Comparison of ENCODE assay signal across 17 cellular contexts in the genomic region with DNA sequence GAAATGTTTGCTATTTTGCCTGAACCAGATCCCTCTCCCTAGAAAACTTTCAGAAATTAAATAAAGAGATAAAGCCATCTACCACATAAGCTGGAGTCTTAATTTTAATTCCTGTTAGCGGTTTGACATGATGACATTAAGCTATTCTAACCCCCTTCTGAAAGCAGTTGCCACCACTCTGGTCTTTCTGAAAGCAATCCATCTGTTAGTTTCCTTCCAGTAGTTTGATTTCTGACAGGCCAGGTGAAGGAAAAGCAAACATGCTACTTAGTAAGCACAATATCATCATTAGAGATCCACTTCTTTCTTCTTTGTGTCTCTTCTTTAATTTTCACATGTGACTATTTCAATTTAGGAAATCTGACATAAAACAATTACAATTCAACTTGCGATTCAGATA. TPM values are rescaled to one million over a fixed set of nuclear protein-coding genes. Genes with fewer than 3 reads are reported as not detected.
DNase-seq lines count a peak whose midpoint lies in the region; ATAC-seq and TF ChIP-seq lines count a peak whose summit lies in the region.
"Had no signal": no experiment of that assay in that cellular context is flagged by ENCODE, and none has a peak within 500 bp of the region (broad histone marks: within the 10 kb centered on the region; RNA-seq: fewer than 3 reads in every experiment).

No MANE protein-coding gene starts in this region.

- no peak for TF ChIP-seq CTCF in GM06990 (IDR thresholded peaks at IDR 0.05; ENCODE audit: insufficient read depth, low read length, poor library complexity, severe bottlenecking)
- no peak for TF ChIP-seq CTCF in mesothelial cell of epicardium (IDR thresholded peaks at IDR 0.05; ENCODE audit: unreplicated experiment)

- peaks cover 11% of the 10 kb centered on the region for H3K36me3 Mint-ChIP-seq in mesothelial cell of epicardium
- no peaks in the 10 kb centered on the region for H3K36me3 Mint-ChIP-seq in T-helper 17 cell (ENCODE audit: low read depth)

- H3K27me3 ChIP-seq in GM06990 (replicated peaks; ENCODE audit: control insufficient read depth, insufficient read depth, low read length): no peaks in the 10 kb centered on the region
- H3K27me3 ChIP-seq: esophagus muscularis mucosa, gastrocnemius medialis had no signal

- no peaks in the 10 kb centered on the region for H3K9me3 Mint-ChIP-seq in mesothelial cell of epicardium

- H3K36me3 ChIP-seq in GM06990 (ENCODE audit: control insufficient read depth, insufficient read depth, low read length): no peaks in the 10 kb centered on the region
- H3K36me3 ChIP-seq: gastrocnemius medialis had no signal

- no peak for ATAC-seq in T-helper 17 cell
- ATAC-seq: gastrocnemius medialis had no signal

- H3K4me3 Mint-ChIP-seq in mesothelial cell of epicardium: no peak overlapping the region
- H3K4me3 Mint-ChIP-seq in T-helper 17 cell: no peak overlapping the region

- peaks cover 47% of the 10 kb centered on the region for H3K4me1 Mint-ChIP-seq in mesothelial cell of epicardium
- H3K4me1 Mint-ChIP-seq in T-helper 17 cell: peaks cover 17% of the 10 kb centered on the region

- H3K27me3 Mint-ChIP-seq in mesothelial cell of epicardium (ENCODE audit: low read depth): no peaks in the 10 kb centered on the region
- H3K27me3 Mint-ChIP-seq in T-helper 17 cell: no peaks in the 10 kb centered on the region

- H3K4me3 ChIP-seq in GM06990 (replicated peaks; ENCODE audit: low read depth, low read length): no peak overlapping the region
- H3K4me3 ChIP-seq: esophagus muscularis mucosa, gastrocnemius medialis, PC-9 had no signal

- DNase-seq in NCI-H1417 (lab: John Stamatoyannopoulos, UW) (peak in 2 of 3 experiments; percentile 2 to 46), NCI-H1417 treated with DMSO at 0.1 percent for 48 hours (lab: John Stamatoyannopoulos, UW) (no peak), GM06990 (ENCODE audit: extremely low read depth, insufficient read length) (peak; percentile 45), SK-N-DZ (ENCODE audit: low spot score) (peak; percentile 23), mesothelial cell of epicardium (ENCODE audit: low spot score in 2 of 2, unreplicated experiment in 2 of 2) (no peak), T-helper 17 cell (no peak), NCI-H1930 (lab: John Stamatoyannopoulos, UW) (no peak)
- no peak for DNase-seq in stimulated activated CD4-positive, alpha-beta T cell treated with anti-CD3 and anti-CD28 coated beads, Interleukin-2, amount 100 ng/mL, for 48 hours
- DNase-seq: activated CD4-positive, alpha-beta T cell treated with anti-CD3 and anti-CD28 coated beads, Interleukin-2, amount 50 U/mL, for 48 hours; amygdala; central memory CD4-positive, alpha-beta T cell; gastrocnemius medialis; mammary epithelial cell; NCI-H748 treated with DMSO at 0.1 percent for 48 hours; PC-9; retina had no signal

- no peaks in the 10 kb centered on the region for H3K9me3 ChIP-seq in T-helper 17 cell (ENCODE audit: control insufficient read depth, low read length, poor library complexity, severe bottlenecking)
- H3K9me3 ChIP-seq: esophagus muscularis mucosa, gastrocnemius medialis had no signal

- H3K27ac Mint-ChIP-seq in mesothelial cell of epicardium (peak overlapping the region; percentile 83), T-helper 17 cell (no peak overlapping the region)

RNA-seq across cellular contexts. Expression of a gene that starts 39.9 kb away (rescaled TPM):
- polyA plus RNA-seq in SK-N-DZ (2014; cell fraction: cytosol; rRNA removed): 1.4 and 2.2 TPM in 2 replicates
- polyA plus RNA-seq in SK-N-DZ (2014; cell fraction: nucleus; rRNA removed): 2.7 and 3.1 TPM in 2 replicates
- total RNA-seq in mesothelial cell of epicardium: 30.5 to 34.0 TPM (median 31.3 TPM) in 3 replicates
- 1 to 10 TPM; 1.0 to 1.4 TPM for total RNA-seq in T-helper 17 cell

Comparison
In these comparisons a context has a peak if more than half of its experiments do, and no peak if none do; other contexts are left out.
1. DNase-seq: peak in NCI-H1417 (2 of 3), GM06990 (single experiment) and SK-N-DZ (single experiment); none in NCI-H1417 treated with DMSO at 0.1 percent for 48 hours (single experiment), mesothelial cell of epicardium (0 of 2), T-helper 17 cell (0 of 3), stimulated activated CD4-positive, alpha-beta T cell treated with anti-CD3 and anti-CD28 coated beads, Interleukin-2, amount 100 ng/mL, for 48 hours (0 of 2) and NCI-H1930 (0 of 2).
2. RNA of a gene that starts 39.9 kb away (total RNA-seq): 30.5 to 34.0 TPM in mesothelial cell of epicardium; 1.0 to 1.4 TPM in T-helper 17 cell; every median in the first group is over 10 times any median in the second.